In genomic region chr2:69641887-69642708, GRCh38 we compare ENCODE assay signal across 7 cellular contexts. TPM values are rescaled to one million over a fixed set of nuclear protein-coding genes. Genes with fewer than 3 reads are reported as not detected.
DNase-seq lines count a peak whose midpoint lies in the region; ATAC-seq, FAIRE-seq and TF ChIP-seq lines count a peak whose summit lies in the region.

No MANE protein-coding gene starts in this region.

- no peak overlapping the region for H2AFZ ChIP-seq in keratinocyte (ENCODE audit: control insufficient read depth, low read length)

- peaks cover 46% of the 10 kb centered on the region for H3K36me3 Mint-ChIP-seq in activated naive CD8-positive, alpha-beta T cell treated with anti-CD3 and anti-CD28 coated beads for 36 hours

- H3K9me3 ChIP-seq in HUES64 (ENCODE audit: insufficient read depth, low read depth, low read length) (no peaks in the 10 kb centered on the region), keratinocyte (ENCODE audit: control insufficient read depth, low read depth, low read length) (no peaks in the 10 kb centered on the region)

- peaks cover 54% of the 10 kb centered on the region for H3K79me2 ChIP-seq in keratinocyte (ENCODE audit: control insufficient read depth, insufficient read depth, low read length)

- H3K27me3 ChIP-seq in HUES64 (ENCODE audit: insufficient read depth, low read length), result peaks cover 10% of the 10 kb centered on the region; the same call in 1 of the 2 replicates
- no peaks in the 10 kb centered on the region for H3K27me3 ChIP-seq in keratinocyte (ENCODE audit: control insufficient read depth, extremely low read depth, insufficient read depth, low read length)

- H3K27ac Mint-ChIP-seq in activated naive CD8-positive, alpha-beta T cell treated with anti-CD3 and anti-CD28 coated beads for 36 hours, result peak overlapping the region; percentile 87
- peak overlapping the region; percentile 97 for H3K27ac Mint-ChIP-seq in stimulated activated naive CD8-positive, alpha-beta T cell treated with anti-CD3 and anti-CD28 coated beads, Interleukin-15, amount 100 ng/mL, for 72 hours

- H3K4me1 Mint-ChIP-seq in activated naive CD8-positive, alpha-beta T cell treated with anti-CD3 and anti-CD28 coated beads for 36 hours, result peaks cover 63% of the 10 kb centered on the region
- peaks cover 71% of the 10 kb centered on the region for H3K4me1 Mint-ChIP-seq in stimulated activated naive CD8-positive, alpha-beta T cell treated with anti-CD3 and anti-CD28 coated beads, Interleukin-15, amount 100 ng/mL, for 72 hours

- no peak for ATAC-seq in stimulated activated naive CD8-positive, alpha-beta T cell treated with anti-CD3 and anti-CD28 coated beads, Interleukin-15, amount 100 ng/mL, for 72 hours
- ATAC-seq in GM19351 (IDR thresholded peaks at IDR 0.05; ENCODE audit: unreplicated experiment), result no peak

- H3K4me3 Mint-ChIP-seq in activated naive CD8-positive, alpha-beta T cell treated with anti-CD3 and anti-CD28 coated beads for 36 hours, result peak overlapping the region; percentile 89
- peak overlapping the region; percentile 86 to 93 for H3K4me3 Mint-ChIP-seq in stimulated activated naive CD8-positive, alpha-beta T cell treated with anti-CD3 and anti-CD28 coated beads, Interleukin-15, amount 100 ng/mL, for 72 hours

- no peak for TF ChIP-seq CTCF in keratinocyte (optimal IDR thresholded peaks at IDR 0.05 in 1 of 3, IDR thresholded peaks at IDR 0.05 in 1 of 3, conservative IDR thresholded peaks at IDR 0.05 in 1 of 3; ENCODE audit: extremely low read depth in 1 of 3, insufficient read depth in 2 of 3, low read length in 3 of 3)

- H3K4me1 ChIP-seq in HUES64 (ENCODE audit: insufficient read depth, low read length) (peaks cover 30% of the 10 kb centered on the region), keratinocyte (ENCODE audit: control insufficient read depth, extremely low read depth, insufficient read depth, low read length) (peaks cover 24% of the 10 kb centered on the region)

- no peaks in the 10 kb centered on the region for H3K36me3 ChIP-seq in HUES64 (ENCODE audit: insufficient read depth, low read length)
- H3K36me3 ChIP-seq in keratinocyte (ENCODE audit: control insufficient read depth in 2 of 2, extremely low read depth in 1 of 2, insufficient read depth in 2 of 2, low read length in 2 of 2), result peaks cover 5 to 8% of the 10 kb centered on the region in 2 experiments

- peak overlapping the region; percentile 100 for H3K4me3 ChIP-seq in HUES64 (ENCODE audit: low read length)
- H3K4me3 ChIP-seq in keratinocyte (ENCODE audit: control insufficient read depth in 2 of 3, extremely low read depth in 1 of 3, insufficient read depth in 2 of 3, low read depth in 1 of 3, low read length in 3 of 3), result peak overlapping the region; percentile 77 to 94 (median 87)

- TF ChIP-seq POLR2A in GM12891 (IDR thresholded peaks at IDR 0.05; ENCODE audit: low read depth, low read length), result no peak

- no peak overlapping the region; the same call in 1 of the 2 replicates for H3K27ac ChIP-seq in HUES64 (ENCODE audit: low read depth, low read length)
- H3K27ac ChIP-seq in keratinocyte (ENCODE audit: control insufficient read depth, insufficient read depth, low read length), result peak overlapping the region; percentile 90
- H3K27ac ChIP-seq in caudate nucleus (ENCODE audit: low read depth, low read length), result no peak overlapping the region

- no peak for DNase-seq in activated naive CD8-positive, alpha-beta T cell treated with anti-CD3 and anti-CD28 coated beads for 36 hours
- DNase-seq in keratinocyte (ENCODE audit: low read depth, low spot score) (no peak), GM12891 (ENCODE audit: insufficient read length, low spot score) (no peak), caudate nucleus (lab: John Stamatoyannopoulos, UW) (no peak)
- DNase-seq in stimulated activated naive CD8-positive, alpha-beta T cell treated with anti-CD3 and anti-CD28 coated beads, Interleukin-15, amount 100 ng/mL, for 72 hours, result no peak

- no peaks in the 10 kb centered on the region for H3K27me3 Mint-ChIP-seq in activated naive CD8-positive, alpha-beta T cell treated with anti-CD3 and anti-CD28 coated beads for 36 hours
- H3K27me3 Mint-ChIP-seq in stimulated activated naive CD8-positive, alpha-beta T cell treated with anti-CD3 and anti-CD28 coated beads, Interleukin-15, amount 100 ng/mL, for 72 hours, result no peaks in the 10 kb centered on the region

- peak overlapping the region; percentile 84 for H3K4me2 ChIP-seq in keratinocyte (ENCODE audit: control insufficient read depth, extremely low read depth, insufficient read depth, low read depth, low read length)

- H3K9ac ChIP-seq in HUES64 (ENCODE audit: low read depth, low read length) (peak overlapping the region; percentile 95), keratinocyte (ENCODE audit: control insufficient read depth, extremely low read depth, insufficient read depth, low read length) (peak overlapping the region; percentile 85)

- FAIRE-seq in keratinocyte (lab: Jason Lieb, UNC), result no peak
- no peak for FAIRE-seq in GM12891 (lab: Jason Lieb, UNC)

- dilution Hi-C loops in keratinocyte (cut with MboI; ENCODE audit: extremely low pct_ligation_motif_present, low sequenced_read_pairs), result no loop called here

- no peaks in the 10 kb centered on the region for H3K9me1 ChIP-seq in keratinocyte (ENCODE audit: control insufficient read depth, extremely low read depth, insufficient read depth, low read length)

- no peaks in the 10 kb centered on the region for H4K20me1 ChIP-seq in keratinocyte (ENCODE audit: control insufficient read depth, extremely low read depth, insufficient read depth, low read length)

- 46% methylated on average over 9 of the region's 12 CpGs for WGBS in HUES64

- H3K9me3 Mint-ChIP-seq in activated naive CD8-positive, alpha-beta T cell treated with anti-CD3 and anti-CD28 coated beads for 36 hours, result no peaks in the 10 kb centered on the region
- H3K9me3 Mint-ChIP-seq in stimulated activated naive CD8-positive, alpha-beta T cell treated with anti-CD3 and anti-CD28 coated beads, Interleukin-15, amount 100 ng/mL, for 72 hours, result peaks cover 0 to 4% of the 10 kb centered on the region in 2 donors

TF ChIP-seq in GM12891, 5 proteins besides CTCF, POLR2A, EP300 and RAD21:
- TF ChIP-seq POU2F2 (IDR thresholded peaks at IDR 0.05; ENCODE audit: low read depth, low read length) (no peak), POLR2AphosphoS5 (IDR thresholded peaks at IDR 0.05; ENCODE audit: low read depth, low read length) (no peak), PAX5 (IDR thresholded peaks at IDR 0.05; ENCODE audit: insufficient read depth, low read length, severe bottlenecking) (no peak), TAF1 (IDR thresholded peaks at IDR 0.05; ENCODE audit: low read depth, low read length) (no peak), SPI1 (IDR thresholded peaks at IDR 0.05; ENCODE audit: low read depth, low read length) (no peak)

RNA-seq across cellular contexts. Expression of gene AAK1, which starts 1.4 kb away (rescaled TPM):
- polyA plus RNA-seq in HUES64 (2013, experiment 1 of 2), result 17.3 TPM
- 16.5 TPM for polyA plus RNA-seq in HUES64 (2013, experiment 2 of 2)
- total RNA-seq in activated naive CD8-positive, alpha-beta T cell treated with anti-CD3 and anti-CD28 coated beads for 36 hours, result 10 to 100 TPM; 78.3 to 85.4 TPM
- 9.3 to 31.8 TPM (median 12.3 TPM) in 3 replicates for polyA plus RNA-seq in keratinocyte
- 16.1 TPM for polyA plus RNA-seq in keratinocyte (2011; ENCODE audit: low read depth)
- polyA plus RNA-seq in keratinocyte (2011; cell fraction: cytosol; rRNA removed), result 16.7 and 24.7 TPM in 2 replicates
- polyA plus RNA-seq in keratinocyte (2011; cell fraction: nucleus; rRNA removed), result 48.0 and 49.2 TPM in 2 replicates
- 25.5 and 26.2 TPM in 2 replicates for polyA plus RNA-seq in keratinocyte (2012; ENCODE audit: low replicate concordance)
- 23.9 to 48.1 TPM (median 48.0 TPM) in 3 replicates for polyA minus RNA-seq in keratinocyte
- polyA minus RNA-seq in keratinocyte (2011; cell fraction: cytosol; rRNA and poly(A)+ RNA removed), result 26.5 TPM
- polyA minus RNA-seq in keratinocyte (2011; cell fraction: nucleus; rRNA and poly(A)+ RNA removed), result 42.0 and 89.1 TPM in 2 replicates
- 7.9 TPM for polyA plus RNA-seq in GM12891 (2012; ENCODE audit: low read depth, missing spikeins)
